Comparison of ENCODE assay signal across 8 cellular contexts in the genomic region with DNA sequence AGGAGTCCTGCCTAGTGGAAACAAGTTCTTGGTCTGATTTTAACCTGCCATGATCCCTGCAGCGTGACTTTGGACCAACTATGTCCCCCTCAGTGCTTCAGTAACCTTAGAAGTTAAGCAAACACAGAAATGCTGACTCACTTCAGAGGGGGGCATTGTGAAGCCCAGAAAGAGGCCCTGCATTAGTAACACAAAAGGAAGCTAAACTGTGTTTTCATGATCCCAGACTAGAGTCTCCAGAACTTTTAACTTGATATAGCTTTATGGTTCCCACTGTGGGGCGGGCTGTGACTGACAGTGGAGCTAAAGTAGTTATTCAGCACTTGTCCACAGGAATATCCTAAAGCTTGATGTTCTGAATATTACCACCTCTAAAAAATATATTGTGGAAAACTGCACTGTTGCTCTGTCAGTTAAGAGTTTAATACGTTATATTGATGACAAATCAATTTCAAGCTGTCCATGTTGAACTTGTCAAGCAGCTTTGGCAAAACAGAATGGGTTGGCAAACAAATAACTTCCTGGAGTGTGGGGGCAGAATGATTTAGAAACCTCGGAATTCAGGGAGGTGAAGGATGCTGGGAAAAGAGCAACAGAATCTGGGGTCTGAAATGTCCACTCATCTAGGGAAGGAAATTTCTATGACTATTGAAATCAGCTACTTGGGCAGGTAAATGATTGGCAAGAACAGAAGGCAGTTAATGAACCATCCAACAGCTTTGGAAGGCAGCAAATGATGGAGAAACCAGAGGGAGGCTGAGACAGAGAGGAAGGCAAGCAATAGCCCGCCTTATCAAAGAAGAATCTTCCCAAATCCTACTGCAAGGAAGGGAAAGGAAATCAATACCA.
DNase-seq lines count a peak whose midpoint lies in the region; ATAC-seq and TF ChIP-seq lines count a peak whose summit lies in the region.

No MANE protein-coding gene starts in this region.

- no peak for TF ChIP-seq CTCF in AG04449 (IDR thresholded peaks at IDR 0.05; ENCODE audit: insufficient read depth, low read length, missing control alignments)
- TF ChIP-seq CTCF in astrocyte of the cerebellum (IDR thresholded peaks at IDR 0.05; ENCODE audit: low read depth, low read length, missing control alignments): no peak

- in situ Hi-C loops in astrocyte of the cerebellum (cut with HindIII; ENCODE audit: low sequenced_read_pairs): no loop called here

- POLR2A ChIA-PET in AG04449 (lab: Yijun Ruan, JAX): no interaction called here

- peak; percentile 60 for ATAC-seq in left lobe of liver
- no peak for ATAC-seq in HG03108 (IDR thresholded peaks at IDR 0.05; ENCODE audit: unreplicated experiment)
- no peak for ATAC-seq in HG03280 (IDR thresholded peaks at IDR 0.05; ENCODE audit: unreplicated experiment)
- ATAC-seq in GM18870 (IDR thresholded peaks at IDR 0.05; ENCODE audit: unreplicated experiment): no peak

- DNase-seq in AG04449 (ENCODE audit: low read depth, low spot score): peak; percentile 42
- peak; percentile 43 for DNase-seq in HuH-7 (ENCODE audit: low spot score)
- peak; percentile 82 for DNase-seq in astrocyte of the cerebellum (ENCODE audit: low read depth)
- no peak for DNase-seq in left lobe of liver (ENCODE audit: low spot score)
- no peak for DNase-seq in NCI-H82 treated with DMSO at 0.1 percent for 48 hours (lab: John Stamatoyannopoulos, UW; ENCODE audit: unreplicated experiment)

- CTCF ChIA-PET in AG04449 (lab: Yijun Ruan, JAX): interaction anchor here (0.8 kb wide), 1 partner anchor 189 kb away, joined by 3 read pairs; no protein-coding TSS in a partner anchor

- no peak overlapping the region for H3K4me3 ChIP-seq in AG04449 (ENCODE audit: low read depth, low read length)
- H3K4me3 ChIP-seq in astrocyte of the cerebellum (ENCODE audit: low read depth, low read length): no peak overlapping the region

Comparison
In these comparisons a context has a peak if more than half of its experiments do, and no peak if none do; other contexts are left out.
1. DNase-seq: peak in AG04449 (single experiment), HuH-7 (single experiment) and astrocyte of the cerebellum (single experiment); none in left lobe of liver (single experiment) and NCI-H82 treated with DMSO at 0.1 percent for 48 hours (single experiment).